In genomic region chr19:43634877-43635560, GRCh38 we compare ENCODE assay signal across 11 cellular contexts. TPM values are rescaled to one million over a fixed set of nuclear protein-coding genes. Genes with fewer than 3 reads are reported as not detected.
DNase-seq lines count a peak whose midpoint lies in the region; TF ChIP-seq lines count a peak whose summit lies in the region.
"Had no signal": no experiment of that assay in that cellular context is flagged by ENCODE, and none has a peak within 500 bp of the region (broad histone marks: within the 10 kb centered on the region; RNA-seq: fewer than 3 reads in every experiment).

No MANE protein-coding gene starts in this region.

- H3K4me1 Mint-ChIP-seq in neural progenitor cell, result peaks cover 49% of the 10 kb centered on the region

- peaks cover 3% of the 10 kb centered on the region for H3K36me3 ChIP-seq in NT2/D1 (ENCODE audit: insufficient read depth, insufficient read length, low read length)
- H3K36me3 ChIP-seq in fibroblast of lung (ENCODE audit: control insufficient read depth, insufficient read depth, low read length), result no peaks in the 10 kb centered on the region
- no peaks in the 10 kb centered on the region for H3K36me3 ChIP-seq in neural progenitor cell
- no peaks in the 10 kb centered on the region for H3K36me3 ChIP-seq in HAP-1 (replicated peaks)

- H3K36me3 Mint-ChIP-seq in neural progenitor cell, result peaks cover 12% of the 10 kb centered on the region
- H3K36me3 Mint-ChIP-seq: CD4-positive, alpha-beta memory T cell had no signal

- H2AFZ ChIP-seq in fibroblast of lung (ENCODE audit: low read length) (peak overlapping the region; percentile 14), neural progenitor cell (replicated peaks) (no peak overlapping the region)

- H3K27me3 ChIP-seq in AG04450 (ENCODE audit: control insufficient read depth, insufficient read depth, low read length) (peaks cover 35% of the 10 kb centered on the region), NT2/D1 (ENCODE audit: insufficient read depth, insufficient read length) (peaks cover 39% of the 10 kb centered on the region), fibroblast of lung (ENCODE audit: control insufficient read depth, insufficient read depth, low read length) (peaks cover 29% of the 10 kb centered on the region), neural progenitor cell (peaks cover 21% of the 10 kb centered on the region), HAP-1 (ENCODE audit: low read depth) (no peaks in the 10 kb centered on the region)

- no peaks in the 10 kb centered on the region for H3K9me3 ChIP-seq in AG04450 (ENCODE audit: control insufficient read depth, insufficient read depth, low read length)
- H3K9me3 ChIP-seq in NT2/D1 (ENCODE audit: insufficient read depth, low read length), result no peaks in the 10 kb centered on the region
- no peaks in the 10 kb centered on the region for H3K9me3 ChIP-seq in fibroblast of lung (ENCODE audit: control insufficient read depth, insufficient read depth, low read depth, low read length)
- H3K9me3 ChIP-seq in neural progenitor cell (ENCODE audit: low read depth), result no peaks in the 10 kb centered on the region
- H3K9me3 ChIP-seq in HAP-1, result no peaks in the 10 kb centered on the region
- H3K9me3 ChIP-seq: psoas muscle had no signal

- H3K27ac ChIP-seq in AG04450 (ENCODE audit: low read depth, low read length), result no peak overlapping the region
- no peak overlapping the region for H3K27ac ChIP-seq in fibroblast of lung (ENCODE audit: insufficient read depth, low read length)
- H3K27ac ChIP-seq in neural progenitor cell, result peak overlapping the region; percentile 78
- H3K27ac ChIP-seq: psoas muscle had no signal

- H3K79me2 ChIP-seq in fibroblast of lung (ENCODE audit: control insufficient read depth, insufficient read depth, low read length) (no peaks in the 10 kb centered on the region), neural progenitor cell (ENCODE audit: low read depth) (peaks cover 20% of the 10 kb centered on the region)

- H4K20me1 ChIP-seq in fibroblast of lung (ENCODE audit: control insufficient read depth, extremely low read depth, insufficient read depth, low read length) (no peaks in the 10 kb centered on the region), neural progenitor cell (ENCODE audit: low read depth) (peaks cover 57% of the 10 kb centered on the region)

- POLR2A ChIA-PET in AG04450 (lab: Yijun Ruan, JAX), result interaction anchor here (0.6 to 1.4 kb wide), 2 partner anchors 10 to 34 kb away, joined by 3 to 5 read pairs; no protein-coding TSS in a partner anchor

- H3K4me2 ChIP-seq in fibroblast of lung (ENCODE audit: extremely low read depth, insufficient read depth, low read length), result peak overlapping the region; percentile 25
- peak overlapping the region; percentile 82 for H3K4me2 ChIP-seq in neural progenitor cell

- H3K4me3 Mint-ChIP-seq in neural progenitor cell, result peak overlapping the region; percentile 85

- H3K4me1 ChIP-seq in NT2/D1 (ENCODE audit: insufficient read depth, insufficient read length) (peaks cover 2% of the 10 kb centered on the region), fibroblast of lung (ENCODE audit: control insufficient read depth, extremely low read depth, insufficient read depth, low read length) (peaks cover 9% of the 10 kb centered on the region), neural progenitor cell (peaks cover 24% of the 10 kb centered on the region), HAP-1 (peaks cover 4% of the 10 kb centered on the region; the same call in 1 of the 2 replicates)
- H3K4me1 ChIP-seq: psoas muscle had no signal

- peaks cover 21% of the 10 kb centered on the region for H3F3A ChIP-seq in neural progenitor cell (ENCODE audit: low read depth)

- TF ChIP-seq CTCF in AG04450 (IDR thresholded peaks at IDR 0.05; ENCODE audit: low read depth, low read length) (no peak), fibroblast of lung (conservative IDR thresholded peaks at IDR 0.05 in 1 of 2, IDR thresholded peaks at IDR 0.05 in 1 of 2; ENCODE audit: low read depth in 1 of 2, low read length in 2 of 2) (no peak), neural progenitor cell (IDR thresholded peaks at IDR 0.05) (no peak)

- in situ Hi-C loops in HAP-1 (cut with MboI; ENCODE audit: low sequenced_read_pairs), result no loop called here

- H3K9ac ChIP-seq in NT2/D1 (ENCODE audit: insufficient read length, low read depth) (peak overlapping the region; percentile 72), fibroblast of lung (ENCODE audit: insufficient read depth, low read length) (peak overlapping the region; percentile 16), neural progenitor cell (no peak overlapping the region)

- no peak for DNase-seq in AG04450 (ENCODE audit: low read depth, low spot score)
- DNase-seq in NT2/D1 (ENCODE audit: low read depth, low spot score), result no peak
- DNase-seq in fibroblast of lung (ENCODE audit: low read depth in 2 of 2), result peak in 1 of 2 donors; percentile 23
- DNase-seq in neural progenitor cell (ENCODE audit: low spot score), result peak; percentile 86
- DNase-seq in NCI-H748 treated with DMSO at 0.1 percent for 48 hours (lab: John Stamatoyannopoulos, UW), result no peak
- DNase-seq in HAP-1 (ENCODE audit: low spot score in 2 of 2), result no peak
- DNase-seq in NCI-H2107 treated with DMSO at 0.1 percent for 48 hours (lab: John Stamatoyannopoulos, UW; ENCODE audit: unreplicated experiment), result no peak
- no peak for DNase-seq in UCSD-AML1 (lab: John Stamatoyannopoulos, UW; ENCODE audit: unreplicated experiment)
- DNase-seq: CD4-positive, alpha-beta memory T cell; psoas muscle had no signal

- CTCF ChIA-PET in AG04450 (lab: Charles Lee), result interaction anchor here (0.7 kb wide), 1 partner anchor 144 kb away, joined by 3 read pairs; no protein-coding TSS in a partner anchor

- no peaks in the 10 kb centered on the region for H3K9me3 Mint-ChIP-seq in neural progenitor cell
- H3K9me3 Mint-ChIP-seq: CD4-positive, alpha-beta memory T cell had no signal

- H3K27me3 Mint-ChIP-seq in neural progenitor cell (ENCODE audit: insufficient read depth, low read depth), result peaks cover 6% of the 10 kb centered on the region

- peak overlapping the region; percentile 98 for H3K27ac Mint-ChIP-seq in neural progenitor cell

- H3K4me3 ChIP-seq in AG04450 (ENCODE audit: low read depth, low read length) (peak overlapping the region; percentile 17), NT2/D1 (ENCODE audit: insufficient read length, low read depth) (peak overlapping the region; percentile 42), fibroblast of lung (replicated peaks in 1 of 4; ENCODE audit: control extremely low read depth in 1 of 4, insufficient read depth in 1 of 4, low read depth in 3 of 4, low read length in 4 of 4) (peak overlapping the region in 1 of 4 experiments; percentile 26), neural progenitor cell (peak overlapping the region; percentile 46), HAP-1 (no peak overlapping the region)
- H3K4me3 ChIP-seq: psoas muscle had no signal

RNA-seq across cellular contexts. Expression of gene CADM4, which starts 4.6 kb away (rescaled TPM):
- polyA plus RNA-seq in AG04450 (2011; rRNA removed) (3.7 and 5.3 TPM in 2 replicates), fibroblast of lung (0.49 and 1.5 TPM in 2 replicates)
- polyA minus RNA-seq in AG04450 (2011; rRNA and poly(A)+ RNA removed), result 2.3 and 3.0 TPM in 2 replicates
- total RNA-seq in fibroblast of lung (1.5 and 2.1 TPM in 2 replicates), neural progenitor cell (ENCODE audit: low replicate concordance) (7.7 and 28.6 TPM in 2 replicates)
- 1.4 and 5.6 TPM in 2 replicates for polyA plus RNA-seq in fibroblast of lung (2012)
- polyA minus RNA-seq in fibroblast of lung (ENCODE audit: low replicate concordance), result 1.6 and 2.6 TPM in 2 replicates

RNA-seq across cellular contexts. Expression of gene ZNF428, which starts 15.6 kb away (rescaled TPM):
- polyA plus RNA-seq in AG04450 (2011; rRNA removed) (18.7 and 23.2 TPM in 2 replicates), fibroblast of lung (14.0 and 17.2 TPM in 2 replicates)
- polyA minus RNA-seq in AG04450 (2011; rRNA and poly(A)+ RNA removed), result 4.1 and 4.6 TPM in 2 replicates
- total RNA-seq in fibroblast of lung (38.5 and 43.9 TPM in 2 replicates), neural progenitor cell (ENCODE audit: low replicate concordance) (18.5 and 57.7 TPM in 2 replicates)
- 40.9 and 43.0 TPM in 2 replicates for polyA plus RNA-seq in fibroblast of lung (2012)
- polyA minus RNA-seq in fibroblast of lung (ENCODE audit: low replicate concordance), result 3.1 and 12.4 TPM in 2 replicates

RNA-seq across cellular contexts. Expression of gene SRRM5, which starts 23.1 kb away (rescaled TPM):
- polyA plus RNA-seq in AG04450 (2011; rRNA removed) (0.07 and 0.12 TPM in 2 replicates), fibroblast of lung (0.03 and 0.06 TPM in 2 replicates)
- polyA minus RNA-seq in AG04450 (2011; rRNA and poly(A)+ RNA removed), result not detected in 2 replicates
- total RNA-seq in fibroblast of lung (under 0.01 TPM in 1 of 2 replicates, not detected in the other), neural progenitor cell (ENCODE audit: low replicate concordance) (0.25 TPM in 1 of 2 replicates, not detected in the other)
- polyA plus RNA-seq in fibroblast of lung (2012), result 0.07 and 0.10 TPM in 2 replicates
- polyA minus RNA-seq in fibroblast of lung (ENCODE audit: low replicate concordance), result not detected in 2 replicates
- total RNA-seq: HT1080 had no signal

RNA-seq across cellular contexts. Expression of gene PLAUR, which starts 35.0 kb away (rescaled TPM):
- polyA plus RNA-seq in AG04450 (2011; rRNA removed), result 75.5 and 89.9 TPM in 2 replicates
- polyA minus RNA-seq in AG04450 (2011; rRNA and poly(A)+ RNA removed), result 53.3 and 65.0 TPM in 2 replicates
- total RNA-seq in fibroblast of lung, result 31.1 and 48.1 TPM in 2 replicates
- 64.6 and 83.9 TPM in 2 replicates for polyA plus RNA-seq in fibroblast of lung
- 61.8 and 79.4 TPM in 2 replicates for polyA plus RNA-seq in fibroblast of lung (2012)
- polyA minus RNA-seq in fibroblast of lung (ENCODE audit: low replicate concordance), result 46.3 and 97.7 TPM in 2 replicates
- total RNA-seq in neural progenitor cell (ENCODE audit: low replicate concordance), result 12.9 and 36.5 TPM in 2 replicates

RNA-seq across cellular contexts. Expression of gene ZNF576, which starts 38.6 kb away (rescaled TPM):
- 9.3 and 11.3 TPM in 2 replicates for polyA plus RNA-seq in AG04450 (2011; rRNA removed)
- 5.9 and 6.4 TPM in 2 replicates for polyA minus RNA-seq in AG04450 (2011; rRNA and poly(A)+ RNA removed)
- total RNA-seq in fibroblast of lung, result 8.7 and 9.7 TPM in 2 replicates
- polyA plus RNA-seq in fibroblast of lung, result 7.0 and 10.3 TPM in 2 replicates
- 10.1 and 15.5 TPM in 2 replicates for polyA plus RNA-seq in fibroblast of lung (2012)
- 5.0 and 13.5 TPM in 2 replicates for polyA minus RNA-seq in fibroblast of lung (ENCODE audit: low replicate concordance)
- total RNA-seq in neural progenitor cell (ENCODE audit: low replicate concordance), result 6.8 and 9.0 TPM in 2 replicates
